In genomic region chr1:169367686-169368405, GRCh38 we compare ENCODE assay signal across 8 cellular contexts. TPM values are rescaled to one million over a fixed set of nuclear protein-coding genes. Genes with fewer than 3 reads are reported as not detected.
DNase-seq lines count a peak whose midpoint lies in the region; TF ChIP-seq lines count a peak whose summit lies in the region.

Gene BLZF1 (plus strand): TSS chr1:169368195. CDS start chr1:169369523, 1,328 bp downstream.
Gene NME7 (minus strand): TSS chr1:169367797. CDS start chr1:169367710, 87 bp downstream.

- H3K9me3 ChIP-seq in suprapubic skin, result no peaks in the 10 kb centered on the region

- H3K27ac ChIP-seq in suprapubic skin, result peak within 1 kb of the TSS; percentile 84

- peak; percentile 90 for DNase-seq in GF-D8 (lab: John Stamatoyannopoulos, UW)
- DNase-seq in HFF-Myc (ENCODE audit: extremely low read depth, low read depth), result peak; percentile 92
- peak; percentile 99 for DNase-seq in NAMALWA (ENCODE audit: low spot score)
- DNase-seq in SK-MEL-5 (ENCODE audit: low read depth, low spot score), result peak; percentile 97
- peak; percentile 99 for DNase-seq in activated naive CD4-positive, alpha-beta T cell treated with Interleukin-2 at 50 U/mL for 16 hours
- peak; percentile 97 for DNase-seq in globus pallidus (ENCODE audit: low spot score)
- peak; percentile 58 to 98 (median 93) for DNase-seq in nucleus accumbens (lab: John Stamatoyannopoulos, UW)
- DNase-seq in suprapubic skin (ENCODE audit: low spot score in 2 of 2), result peak; percentile 98

- no peak for TF ChIP-seq POLR2A in suprapubic skin (IDR thresholded peaks at IDR 0.05)

- H3K4me3 ChIP-seq in HFF-Myc (replicated peaks; ENCODE audit: low read depth, low read length) (peak within 1 kb of the TSS; percentile 73), suprapubic skin (peak within 1 kb of the TSS; percentile 80)

- under 1% methylated on average over 37 of the region's 37 CpGs for WGBS in suprapubic skin

- TF ChIP-seq EP300 in suprapubic skin (IDR thresholded peaks at IDR 0.05), result no peak

- no peak for TF ChIP-seq CTCF in HFF-Myc (IDR thresholded peaks at IDR 0.05; ENCODE audit: low read depth, low read length, missing control alignments)
- TF ChIP-seq CTCF in suprapubic skin (IDR thresholded peaks at IDR 0.05), result no peak

- H3K4me1 ChIP-seq in suprapubic skin, result peaks cover 23% of the 10 kb centered on the region

- H3K36me3 ChIP-seq in suprapubic skin, result peaks cover 10% of the 10 kb centered on the region

- no peaks in the 10 kb centered on the region for H3K27me3 ChIP-seq in suprapubic skin

- in situ Hi-C loops in SK-MEL-5 (cut with HindIII; ENCODE audit: low pct_unique_long_range_greater_than_20kb, low sequenced_read_pairs), result no loop called here

RNA-seq across cellular contexts. Expression of gene BLZF1, which starts in this region (rescaled TPM):
- 24.2 and 29.2 TPM in 2 replicates for total RNA-seq in SK-MEL-5 (2014; rRNA removed; shearing (Covaris generic))
- polyA plus RNA-seq in SK-MEL-5 (2015; cell fraction: cytosol; rRNA removed), result 12.6 and 17.3 TPM in 2 replicates
- 30.9 and 35.1 TPM in 2 replicates for polyA plus RNA-seq in SK-MEL-5 (2015; cell fraction: nucleus; rRNA removed)
- 10 to 100 TPM; 16.3 to 26.5 (median 25.9) TPM for total RNA-seq in suprapubic skin

RNA-seq across cellular contexts. Expression of gene NME7, which starts in this region (rescaled TPM):
- total RNA-seq in SK-MEL-5 (2014; rRNA removed; shearing (Covaris generic)), result 6.0 and 12.0 TPM in 2 replicates
- 8.1 and 11.2 TPM in 2 replicates for polyA plus RNA-seq in SK-MEL-5 (2015; cell fraction: cytosol; rRNA removed)
- 9.4 and 14.3 TPM in 2 replicates for polyA plus RNA-seq in SK-MEL-5 (2015; cell fraction: nucleus; rRNA removed)
- 10 to 100 TPM in 3 of 4 donors, 1 to 10 TPM in 1; 9.5 to 13.9 (median 11.7) TPM for total RNA-seq in suprapubic skin

Comparison
In these comparisons a context has a peak if more than half of its experiments do, and no peak if none do; other contexts are left out.
1. Peak in every context shown above with its lines: DNase-seq, H3K4me3 ChIP-seq and H3K27ac ChIP-seq.